In genomic region chr18:33460681-33461080, GRCh38 we compare ENCODE assay signal across 30 cellular contexts. TPM values are rescaled to one million over a fixed set of nuclear protein-coding genes. Genes with fewer than 3 reads are reported as not detected.
"Had no signal": no experiment of that assay in that cellular context is flagged by ENCODE, and none has a peak within 500 bp of the region (broad histone marks: within the 10 kb centered on the region; RNA-seq: fewer than 3 reads in every experiment).

No MANE protein-coding gene starts in this region.

- FAIRE-seq: colon, endometrium, endothelial cell of umbilical vein, frontal cortex had no signal

- H3K9me3 ChIP-seq: colonic mucosa, esophagus muscularis mucosa, esophagus squamous epithelium, gastrocnemius medialis, gastroesophageal sphincter, heart left ventricle, heart right ventricle had no signal

- H3K27me3 Mint-ChIP-seq: dendritic cell treated with granulocyte-macrophage colony-stimulating factor and Interleukin-4, amounts not matched to agents 40 ng/mL and 50 ng/mL, for 4 days; effector memory CD8-positive, alpha-beta T cell had no signal

- H3K27me3 ChIP-seq: colonic mucosa, dorsolateral prefrontal cortex, esophagus muscularis mucosa, esophagus squamous epithelium, foreskin keratinocyte, gastroesophageal sphincter, heart left ventricle, heart right ventricle had no signal

- H3K4me1 ChIP-seq: colonic mucosa, esophagus muscularis mucosa, esophagus squamous epithelium, foreskin keratinocyte, gastrocnemius medialis, gastroesophageal sphincter, heart left ventricle, heart right ventricle had no signal

- H3K4me1 Mint-ChIP-seq: endodermal cell had no signal

- DNase-seq: colonic mucosa; cortex of kidney; dermis blood vessel endothelial cell; dorsolateral prefrontal cortex; effector CD4-positive, alpha-beta T cell; effector CD8-positive, alpha-beta T cell; effector memory CD4-positive, alpha-beta T cell; effector memory CD8-positive, alpha-beta T cell; endodermal cell; erythroblast; esophagus squamous epithelium; foreskin fibroblast; foreskin keratinocyte; foreskin melanocyte; gastrocnemius medialis; glutamatergic neuron; head of caudate nucleus; heart left ventricle; heart right ventricle had no signal

- H3K36me3 ChIP-seq: colonic mucosa, esophagus muscularis mucosa, esophagus squamous epithelium, gastrocnemius medialis, gastroesophageal sphincter, heart left ventricle, heart right ventricle had no signal

- H3K27ac ChIP-seq: colonic mucosa, coronary artery, dorsolateral prefrontal cortex, epithelial cell of prostate, esophagus muscularis mucosa, esophagus squamous epithelium, foreskin keratinocyte, gastrocnemius medialis, gastroesophageal sphincter, heart left ventricle, heart right ventricle had no signal

- H3K4me3 Mint-ChIP-seq: dendritic cell treated with granulocyte-macrophage colony-stimulating factor and Interleukin-4, amounts not matched to agents 40 ng/mL and 50 ng/mL, for 4 days; effector memory CD8-positive, alpha-beta T cell; endodermal cell had no signal

- H3K27ac Mint-ChIP-seq: dendritic cell treated with granulocyte-macrophage colony-stimulating factor and Interleukin-4, amounts not matched to agents 40 ng/mL and 50 ng/mL, for 4 days; effector memory CD8-positive, alpha-beta T cell; endodermal cell had no signal

- H3K9me3 Mint-ChIP-seq: dendritic cell treated with granulocyte-macrophage colony-stimulating factor and Interleukin-4, amounts not matched to agents 40 ng/mL and 50 ng/mL, for 4 days; endodermal cell had no signal

- H3K4me3 ChIP-seq: colonic mucosa, coronary artery, dorsolateral prefrontal cortex, esophagus muscularis mucosa, esophagus squamous epithelium, gastrocnemius medialis, gastroesophageal sphincter, heart left ventricle, heart right ventricle had no signal

RNA-seq across cellular contexts. Expression of gene CCDC178, which starts 20.2 kb away (rescaled TPM):
- total RNA-seq: chondrocyte, colonic mucosa, epithelial cell of proximal tubule, foreskin keratinocyte had no signal
